Comparison of ENCODE assay signal across 18 cellular contexts in the genomic region with DNA sequence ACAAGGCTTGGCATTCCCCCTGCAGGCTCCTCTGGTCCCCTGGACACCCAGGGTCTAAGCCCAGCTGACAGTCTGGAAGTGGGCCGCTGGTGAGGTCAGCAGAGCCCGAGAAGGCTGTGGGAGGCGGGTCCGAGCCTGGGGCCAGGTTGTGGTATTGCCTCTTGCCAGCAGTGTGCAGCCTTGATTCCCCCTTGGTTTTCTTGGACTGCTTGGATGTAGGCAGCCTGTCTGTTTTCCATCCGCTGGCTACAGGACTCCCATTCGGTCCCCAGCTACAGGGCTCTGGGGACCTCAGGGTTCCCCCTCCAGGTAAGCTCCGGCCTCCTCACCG. TPM values are rescaled to one million over a fixed set of nuclear protein-coding genes. Genes with fewer than 3 reads are reported as not detected.
A peak's percentile ranks its signal among the peaks of the same experiment; 100 is the strongest.
DNase-seq lines count a peak whose midpoint lies in the region; ATAC-seq and TF ChIP-seq lines count a peak whose summit lies in the region.
"Had no signal": no experiment of that assay in that cellular context is flagged by ENCODE, and none has a peak within 500 bp of the region (broad histone marks: within the 10 kb centered on the region; RNA-seq: fewer than 3 reads in every experiment).

No MANE protein-coding gene starts in this region.

- DNase-seq in ELF-1 (ENCODE audit: low read depth, low spot score) (peak; percentile 67), caudate nucleus (lab: John Stamatoyannopoulos, UW) (peak in 17 of 61 donors; percentile 11 to 45 (median 23)), kidney tubule cell (ENCODE audit: low spot score) (peak; percentile 46), gastrocnemius medialis (no peak), DMS 273 (lab: John Stamatoyannopoulos, UW; ENCODE audit: unreplicated experiment) (no peak), left lobe of liver (ENCODE audit: low spot score) (no peak)
- no peak for DNase-seq in stimulated activated CD8-positive, alpha-beta memory T cell treated with anti-CD3 and anti-CD28 coated beads, Interleukin-4, amount 100 ng/mL, for 48 hours
- DNase-seq in activated T-cell treated with anti-CD3 and anti-CD28 coated beads, Interleukin-2, amount 50 U/mL, for 4 hours, result no peak
- DNase-seq: activated CD4-positive, alpha-beta T cell treated with anti-CD3 and anti-CD28 coated beads, Interleukin-2, amount 50 U/mL, for 1 hour; aorta; DMS53; effector CD8-positive, alpha-beta T cell; foreskin keratinocyte; NCI-H1417 treated with DMSO at 0.1 percent for 48 hours; NCI-H446 had no signal

- peak overlapping the region in 3 of 4 donors; percentile 47 to 55 (median 53) for H3K4me3 ChIP-seq in gastrocnemius medialis

- no peak overlapping the region for H3K4me3 Mint-ChIP-seq in activated T-cell treated with anti-CD3 and anti-CD28 coated beads, Interleukin-2, amount 50 U/mL, for 4 hours
- H3K4me3 Mint-ChIP-seq: natural killer cell treated with Interleukin-12 subunit alpha and Interleukin-12 subunit beta and Interleukin-15 and Interleukin-18, amount 100 ng/mL, for 72 hours had no signal

- H3K36me3 ChIP-seq in gastrocnemius medialis, result no peaks in the 10 kb centered on the region

- ATAC-seq in gastrocnemius medialis (no peak), left lobe of liver (no peak)
- no peak for ATAC-seq in activated T-cell treated with anti-CD3 and anti-CD28 coated beads, Interleukin-2, amount 50 U/mL, for 4 hours
- ATAC-seq: foreskin keratinocyte; natural killer cell treated with Interleukin-12 subunit alpha and Interleukin-12 subunit beta and Interleukin-15 and Interleukin-18, amount 100 ng/mL, for 72 hours; Panc1 had no signal

- TF ChIP-seq POLR2A in gastrocnemius medialis (IDR thresholded peaks at IDR 0.05), result no peak

- H3K4me1 Mint-ChIP-seq in activated T-cell treated with anti-CD3 and anti-CD28 coated beads, Interleukin-2, amount 50 U/mL, for 4 hours (ENCODE audit: low read depth), result peaks cover 11% of the 10 kb centered on the region

- no peaks in the 10 kb centered on the region for H3K9me3 ChIP-seq in gastrocnemius medialis

- H3K27ac ChIP-seq in caudate nucleus (ENCODE audit: low read depth, low read length) (peak overlapping the region; percentile 62), gastrocnemius medialis (peak overlapping the region in 3 of 4 donors; percentile 22 to 72 (median 54))
- H3K27ac ChIP-seq: foreskin keratinocyte had no signal

- H3K36me3 Mint-ChIP-seq in activated T-cell treated with anti-CD3 and anti-CD28 coated beads, Interleukin-2, amount 50 U/mL, for 4 hours (ENCODE audit: insufficient read depth), result no peaks in the 10 kb centered on the region
- H3K36me3 Mint-ChIP-seq: natural killer cell treated with Interleukin-12 subunit alpha and Interleukin-12 subunit beta and Interleukin-15 and Interleukin-18, amount 100 ng/mL, for 72 hours had no signal

- no peak for TF ChIP-seq CTCF in gastrocnemius medialis (IDR thresholded peaks at IDR 0.05 in 4 of 5, conservative IDR thresholded peaks at IDR 0.05 in 1 of 5)

- peaks cover 29 to 46% (median 33%) of the 10 kb centered on the region in 3 donors for H3K27me3 ChIP-seq in gastrocnemius medialis

- H3K9me3 Mint-ChIP-seq in activated T-cell treated with anti-CD3 and anti-CD28 coated beads, Interleukin-2, amount 50 U/mL, for 4 hours, result no peaks in the 10 kb centered on the region
- H3K9me3 Mint-ChIP-seq: activated T-helper 1 cell treated with anti-CD3 and anti-CD28 coated beads, Interleukin-12 subunit alpha, Interleukin-12 subunit beta, Interleukin-2, Interleukin-4 antibody, amounts not matched to agents 30 ng/mL and 10 ng/mL and 1 ng/mL, durations not matched to agents 14 hours and 24 hours and 36 hours; natural killer cell treated with Interleukin-12 subunit alpha and Interleukin-12 subunit beta and Interleukin-15 and Interleukin-18, amount 100 ng/mL, for 72 hours had no signal

- peaks cover 33% of the 10 kb centered on the region for H3K27me3 Mint-ChIP-seq in activated T-cell treated with anti-CD3 and anti-CD28 coated beads, Interleukin-2, amount 50 U/mL, for 4 hours (ENCODE audit: low read depth)

- no peaks in the 10 kb centered on the region for H3K4me1 ChIP-seq in gastrocnemius medialis

- in situ Hi-C loops in gastrocnemius medialis (cut with MboI; ENCODE audit: low sequenced_read_pairs in 4 of 4), result no loop called here

- intact Hi-C loops in gastrocnemius medialis (cut with DNase I; ENCODE audit: low total_unique reads), result no loop called here

RNA-seq across cellular contexts. Expression of gene AIF1L, which starts 1.6 kb away (rescaled TPM):
- 10 to 100 TPM in 1 of 4 donors, 1 to 10 TPM in 3; 7.5 to 10.6 (median 8.9) TPM for total RNA-seq in gastrocnemius medialis
- total RNA-seq in activated T-cell treated with anti-CD3 and anti-CD28 coated beads, Interleukin-2, amount 50 U/mL, for 4 hours, result 1 to 10 TPM in 1 of 3 donors, under 1 TPM in 2; 0.13 to 2.0 (median 0.27) TPM
- 0.83 TPM for total RNA-seq in left lobe of liver
- total RNA-seq: natural killer cell treated with Interleukin-12 subunit alpha and Interleukin-12 subunit beta and Interleukin-15 and Interleukin-18, amount 100 ng/mL, for 72 hours had no signal

RNA-seq across cellular contexts. Expression of gene NUP214, which starts 27.5 kb away (rescaled TPM):
- total RNA-seq in gastrocnemius medialis (10 to 100 TPM; 24.2 to 47.5 (median 29.9) TPM), left lobe of liver (21.9 TPM)
- total RNA-seq in activated T-cell treated with anti-CD3 and anti-CD28 coated beads, Interleukin-2, amount 50 U/mL, for 4 hours, result 10 to 100 TPM; 69.7 to 78.6 (median 76.3) TPM

Comparison
In these comparisons a context has a peak if more than half of its experiments do, and no peak if none do; other contexts are left out.
1. DNase-seq: peak in ELF-1 (single experiment) and kidney tubule cell (single experiment); none in gastrocnemius medialis (0 of 2), DMS 273 (single experiment), stimulated activated CD8-positive, alpha-beta memory T cell treated with anti-CD3 and anti-CD28 coated beads, Interleukin-4, amount 100 ng/mL, for 48 hours (single experiment), activated T-cell treated with anti-CD3 and anti-CD28 coated beads, Interleukin-2, amount 50 U/mL, for 4 hours (single experiment) and left lobe of liver (single experiment).